In the genomic region with DNA sequence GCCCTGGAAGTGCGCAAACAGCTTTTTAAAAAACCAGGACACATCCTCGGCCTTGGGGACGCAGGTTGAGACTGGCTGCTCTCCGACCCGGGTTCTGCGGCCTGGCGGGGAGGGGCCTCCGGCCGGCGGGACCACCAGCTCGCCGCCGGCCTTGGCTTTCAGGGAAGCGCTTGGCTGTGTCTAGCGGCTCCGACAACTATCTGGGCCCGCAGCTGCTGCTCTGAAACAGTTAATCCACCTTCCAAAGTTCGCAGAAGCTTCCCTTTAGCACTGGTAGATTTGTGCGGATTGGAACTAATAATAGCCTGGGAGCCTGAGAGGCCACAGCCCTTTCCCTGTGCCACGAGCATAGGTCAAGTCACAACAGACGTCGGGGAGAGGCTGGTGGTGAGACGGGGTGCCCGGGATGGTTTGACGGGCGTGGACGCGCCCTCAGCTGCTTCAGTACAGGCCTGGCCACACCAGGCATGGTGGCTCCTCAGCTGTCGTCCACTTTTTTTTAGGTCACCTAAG, we compare ENCODE assay signal across 11 cellular contexts. TPM values are rescaled to one million over a fixed set of nuclear protein-coding genes. Genes with fewer than 3 reads are reported as not detected.
DNase-seq lines count a peak whose midpoint lies in the region; ATAC-seq and TF ChIP-seq lines count a peak whose summit lies in the region.
"Had no signal": no experiment of that assay in that cellular context is flagged by ENCODE, and none has a peak within 500 bp of the region (broad histone marks: within the 10 kb centered on the region; RNA-seq: fewer than 3 reads in every experiment).

No MANE protein-coding gene starts in this region.

- H2BK120ac ChIP-seq in H9 (ENCODE audit: low read depth, low read length, poor library complexity, severe bottlenecking) = no peak overlapping the region

- no CpG with 5 or more reads among the region's 29 CpGs for WGBS in H9 (ENCODE audit: extremely low coverage, insufficient read length, low lambda C conversion rate)
- 65 to 87% methylated on average over 14 to 29 of the region's 29 CpGs for WGBS in tibial nerve, 2 donors

- no peak overlapping the region for H2AK5ac ChIP-seq in H9 (ENCODE audit: insufficient read length, low read length)

- H3K36me3 ChIP-seq in A673 (ENCODE audit: insufficient read depth, low read length, poor library complexity, severe bottlenecking) (no peaks in the 10 kb centered on the region), mucosa of stomach (ENCODE audit: control insufficient read depth, insufficient read depth, low read length) (no peaks in the 10 kb centered on the region), tibial nerve (no peaks in the 10 kb centered on the region), gastrocnemius medialis (no peaks in the 10 kb centered on the region)
- H3K36me3 ChIP-seq: ovary had no signal

- TF ChIP-seq POLR2A in tibial nerve (IDR thresholded peaks at IDR 0.05) (no peak), gastrocnemius medialis (IDR thresholded peaks at IDR 0.05) (no peak)

- H4K20me1 ChIP-seq in H9 (ENCODE audit: control insufficient read depth, insufficient read depth, insufficient read length) = peaks cover 2% of the 10 kb centered on the region

- TF ChIP-seq CTCF in A673 (conservative IDR thresholded peaks at IDR 0.05; ENCODE audit: low read depth, low read length) (no peak), H9 (conservative IDR thresholded peaks at IDR 0.05) (no peak), tibial nerve (IDR thresholded peaks at IDR 0.05) (no peak), gastrocnemius medialis (IDR thresholded peaks at IDR 0.05 in 4 of 5, conservative IDR thresholded peaks at IDR 0.05 in 1 of 5) (no peak)

- H3K23ac ChIP-seq in H9 (ENCODE audit: insufficient read length, low read depth, low read length) = no peak overlapping the region

- no peak overlapping the region for H4K5ac ChIP-seq in H9 (ENCODE audit: insufficient read length, low read depth, low read length)

- peak overlapping the region; percentile 76 to 85 for H3K4me3 Mint-ChIP-seq in H9

- H4K8ac ChIP-seq in H9 (replicated peaks; ENCODE audit: insufficient read length, low read depth, low read length) = no peak overlapping the region

- H2BK20ac ChIP-seq in H9 (ENCODE audit: low read depth, low read length, poor library complexity, severe bottlenecking) = no peak overlapping the region

- H3K27me3 ChIP-seq in A673 (replicated peaks; ENCODE audit: insufficient read depth, low read depth, low read length, poor library complexity) (no peaks in the 10 kb centered on the region), H9 (ENCODE audit: insufficient read depth, low read length) (no peaks in the 10 kb centered on the region), mucosa of stomach (ENCODE audit: control insufficient read depth, insufficient read depth, low read length) (no peaks in the 10 kb centered on the region), tibial nerve (peaks cover 0 to 4% of the 10 kb centered on the region in 2 donors), gastrocnemius medialis (peaks cover 0 to 13% (median 0%) of the 10 kb centered on the region in 3 donors)
- H3K27me3 ChIP-seq: ovary had no signal

- H3K27ac ChIP-seq in A673 (ENCODE audit: low read depth, low read length, poor library complexity, severe bottlenecking) (no peak overlapping the region), H9 (ENCODE audit: insufficient read length, low read depth, low read length) (no peak overlapping the region), caudate nucleus (ENCODE audit: low read depth, low read length) (peak overlapping the region; percentile 36), tibial nerve (peak overlapping the region in 2 of 4 donors; percentile 62 to 80), gastrocnemius medialis (no peak overlapping the region)
- H3K27ac ChIP-seq: ovary had no signal

- peaks cover 15% of the 10 kb centered on the region for H3K27me3 Mint-ChIP-seq in H9 (ENCODE audit: low read depth)

- CTCF ChIA-PET in A673 (lab: Charles Lee) = no interaction called here

- H3K9ac ChIP-seq in H9 (ENCODE audit: extremely low read depth, insufficient read length, low read length) = no peak overlapping the region
- H3K9ac ChIP-seq in mucosa of stomach (ENCODE audit: low read length) = peak overlapping the region; percentile 69

- peak overlapping the region; percentile 51 for H3K4me2 ChIP-seq in H9 (ENCODE audit: insufficient read depth, insufficient read length, low read length)

- peaks cover 9% of the 10 kb centered on the region for H3K23me2 ChIP-seq in H9 (ENCODE audit: insufficient read length, low read depth, low read length, poor library complexity, severe bottlenecking)

- H2BK15ac ChIP-seq in H9 (ENCODE audit: low read depth, low read length) = no peak overlapping the region

- H3T11ph ChIP-seq in H9 (ENCODE audit: low read length) = no peak overlapping the region

- H4K91ac ChIP-seq in H9 (ENCODE audit: insufficient read length, low read depth, low read length) = no peak overlapping the region

- H3K4ac ChIP-seq in H9 (ENCODE audit: low read depth, low read length) = no peak overlapping the region

- BruUV-seq in A673 (replicated peaks; lab: Mats Ljungman, UMichigan) = no TSS peak

- in situ Hi-C loops in gastrocnemius medialis (cut with MboI; ENCODE audit: low sequenced_read_pairs in 4 of 4) = no loop called here

- peak overlapping the region; percentile 87 for H3K4me3 ChIP-seq in A673 (ENCODE audit: low read depth, low read length, poor library complexity, severe bottlenecking)
- peak overlapping the region; percentile 62 for H3K4me3 ChIP-seq in mucosa of stomach (ENCODE audit: low read length)
- peak overlapping the region in 1 of 4 donors; percentile 64 for H3K4me3 ChIP-seq in tibial nerve
- no peak overlapping the region for H3K4me3 ChIP-seq in gastrocnemius medialis

- no peak overlapping the region for H3K27ac Mint-ChIP-seq in H9

- no peaks in the 10 kb centered on the region for H3K9me3 ChIP-seq in A673 (ENCODE audit: low read depth, low read length, poor library complexity, severe bottlenecking)
- no peaks in the 10 kb centered on the region for H3K9me3 ChIP-seq in H9 (ENCODE audit: control insufficient read depth, low read depth, low read length)
- H3K9me3 ChIP-seq in mucosa of stomach (ENCODE audit: control insufficient read depth, low read length) = no peaks in the 10 kb centered on the region
- no peaks in the 10 kb centered on the region for H3K9me3 ChIP-seq in tibial nerve
- H3K9me3 ChIP-seq in gastrocnemius medialis = no peaks in the 10 kb centered on the region
- H3K9me3 ChIP-seq: ovary had no signal

- H3K18ac ChIP-seq in H9 (ENCODE audit: insufficient read length, low read depth, low read length) = no peak overlapping the region

- no peak overlapping the region for H2BK12ac ChIP-seq in H9 (ENCODE audit: insufficient read length, low read depth, low read length)

- no peaks in the 10 kb centered on the region for H3K79me1 ChIP-seq in H9 (ENCODE audit: insufficient read depth, low read depth, low read length, poor library complexity, severe bottlenecking)

- H3K4me1 ChIP-seq in A673 (ENCODE audit: insufficient read depth, low read length, poor library complexity, severe bottlenecking) (peaks cover 22% of the 10 kb centered on the region), H9 (ENCODE audit: insufficient read depth, low read length) (peaks cover 11% of the 10 kb centered on the region; the same call in 1 of the 2 replicates), mucosa of stomach (ENCODE audit: control insufficient read depth, insufficient read depth, low read length) (peaks cover 41% of the 10 kb centered on the region), tibial nerve (peaks cover 0 to 22% (median 11%) of the 10 kb centered on the region in 4 donors), gastrocnemius medialis (peaks cover 0 to 11% of the 10 kb centered on the region in 2 donors)

- no peak overlapping the region for H3K56ac ChIP-seq in H9 (ENCODE audit: insufficient read length, low read depth, low read length)

- TF ChIP-seq EP300 in tibial nerve (IDR thresholded peaks at IDR 0.05) = no peak

- H3K36me3 Mint-ChIP-seq in H9 (ENCODE audit: insufficient read depth in 1 of 3, low read depth in 3 of 3) = peaks cover 0 to 8% (median 2%) of the 10 kb centered on the region in 3 experiments; a peak in 4 of 7 replicates

- no peak overlapping the region for H3K14ac ChIP-seq in H9 (ENCODE audit: insufficient read depth, low read length)

- H2BK5ac ChIP-seq in H9 (ENCODE audit: insufficient read length, low read length) = no peak overlapping the region

- H3K4me1 Mint-ChIP-seq in H9 = peaks cover 35 to 38% of the 10 kb centered on the region in 2 experiments

- POLR2A ChIA-PET in A673 (lab: Charles Lee; ENCODE audit: low non-redundant PET) = no interaction called here

- DNase-seq in A673 (ENCODE audit: low spot score) (no peak), H9 (peak; percentile 52), caudate nucleus (lab: John Stamatoyannopoulos, UW) (peak in 1 of 61 donors; percentile 23), tibial nerve (ENCODE audit: low spot score in 2 of 2) (no peak), DMS79 (lab: John Stamatoyannopoulos, UW) (no peak), SHP77 (lab: John Stamatoyannopoulos, UW) (no peak), gastrocnemius medialis (no peak)
- DNase-seq: IMR-90, NCI-H2227 treated with DMSO at 0.1 percent for 48 hours had no signal

- H2AFZ ChIP-seq in H9 (ENCODE audit: low read length) = no peak overlapping the region

- H3K9me3 Mint-ChIP-seq in H9 = peaks cover 0 to 3% of the 10 kb centered on the region in 2 experiments; a peak in 2 of 5 replicates

- intact Hi-C loops in A673 (cut with micrococcal nuclease; ENCODE audit: unreplicated experiment) (loop anchor here (5.0 kb wide), 1 partner anchor 48 kb away; the partner anchor contains the start of gene SMIM20), gastrocnemius medialis (cut with DNase I; ENCODE audit: low total_unique reads) (no loop called here)

- H3K79me2 ChIP-seq in H9 (ENCODE audit: insufficient read depth, low read length) = peaks cover 1% of the 10 kb centered on the region; the same call in 1 of the 2 replicates

- ATAC-seq in gastrocnemius medialis = no peak

RNA-seq across cellular contexts. Expression of gene SEL1L3, which starts 1.2 kb away (rescaled TPM):
- total RNA-seq in A673 (2021) = 35.8 and 40.0 TPM in 2 replicates
- 44.5 and 48.3 TPM in 2 replicates for total RNA-seq in H9 (2021)
- total RNA-seq in tibial nerve = 10 to 100 TPM in 2 of 4 donors, 1 to 10 TPM in 2; 8.7 to 19.0 (median 11.1) TPM
- 1 to 10 TPM in 3 of 4 donors, under 1 TPM in 1; 0.73 to 4.1 (median 2.2) TPM for total RNA-seq in gastrocnemius medialis

RNA-seq across cellular contexts. Expression of gene SMIM20, which starts 50.1 kb away (rescaled TPM):
- total RNA-seq in A673 (2021) (25.2 and 30.2 TPM in 2 replicates), H9 (2021) (39.7 and 40.2 TPM in 2 replicates), tibial nerve (10 to 100 TPM; 14.7 to 31.0 (median 20.9) TPM), gastrocnemius medialis (10 to 100 TPM; 36.4 to 59.4 (median 48.3) TPM)

Comparison
In these comparisons a context has a peak if more than half of its experiments do, and no peak if none do; other contexts are left out.
1. H3K4me3 ChIP-seq: peak in A673 (single experiment) and mucosa of stomach (single experiment); none in gastrocnemius medialis (0 of 4).